ENCODE assay signal across 1 cellular context in the genomic region with DNA sequence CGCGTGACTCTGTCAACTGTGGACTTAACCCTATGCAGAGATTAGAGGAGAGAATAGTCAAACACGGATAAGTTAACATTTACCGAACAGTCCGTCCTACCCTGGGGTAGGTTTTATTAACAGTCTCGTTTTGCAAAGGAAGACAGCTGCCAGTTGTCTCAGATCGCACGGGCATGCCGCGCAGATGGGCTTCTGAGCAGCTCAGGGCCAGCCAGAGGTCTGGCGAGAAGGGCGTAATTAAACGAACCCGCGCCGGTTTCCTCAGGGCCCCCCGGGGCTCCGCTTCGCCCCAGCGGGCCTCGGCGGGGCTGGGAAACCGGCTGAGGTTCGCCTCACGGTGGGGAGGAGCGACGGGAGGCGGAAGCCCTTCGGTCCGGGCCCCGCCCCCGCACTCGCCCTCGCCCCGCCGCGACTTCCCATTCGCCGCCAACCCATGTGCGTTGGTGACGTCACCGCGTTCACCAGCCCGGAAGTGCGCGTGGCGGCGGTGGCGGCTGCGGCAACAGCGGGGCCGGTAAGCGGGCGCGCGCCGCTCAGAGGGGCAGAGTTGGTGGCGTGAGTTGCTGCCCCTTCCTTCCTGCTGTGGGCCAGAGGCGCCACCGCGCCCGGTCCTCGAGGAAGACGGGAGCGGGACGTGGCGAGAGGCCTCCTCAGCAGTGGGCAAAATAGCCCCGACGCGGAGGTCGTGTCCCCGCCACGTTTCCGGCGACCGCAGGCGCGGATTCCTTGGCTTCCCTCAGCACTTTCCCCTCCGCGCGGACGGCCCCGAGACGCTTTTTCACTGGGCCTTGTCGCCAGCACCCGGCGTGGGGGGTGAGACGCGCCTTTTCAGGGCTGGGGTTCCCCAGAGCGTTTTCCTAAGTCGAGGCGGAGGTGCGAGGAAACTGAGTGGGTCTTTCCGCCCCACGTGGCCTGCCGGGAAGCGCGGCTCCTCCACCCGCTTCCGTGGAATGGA.
TF ChIP-seq lines count a peak whose summit lies in the region.

Gene TRNT1 (plus strand): TSS at position 464 of the 955 bp plus-strand sequence. CDS start 2,101 bp downstream, outside the sequence.

TF ChIP-seq in HepG2, 621 proteins besides CTCF, POLR2A, EP300 and RAD21 (continued from another document and continues in another):
- TF ChIP-seq NBN (conservative IDR thresholded peaks at IDR 0.05) = no peak
- 0 out of 2 replicates have a peak, but pooled peaks have one; percentile 26 for TF ChIP-seq ZNF614 (CRISPR knock-in tag; IDR thresholded peaks at IDR 0.05; ENCODE audit: borderline replicate concordance)
- TF ChIP-seq PBX2 (CRISPR knock-in tag; IDR thresholded peaks at IDR 0.05) = no peak
- TF ChIP-seq EZH2 (conservative IDR thresholded peaks at IDR 0.05; ENCODE audit: low read depth, low read length) = no peak
- TF ChIP-seq NFKB2 (CRISPR knock-in tag; IDR thresholded peaks at IDR 0.05; ENCODE audit: borderline replicate concordance) = peak; percentile 81
- TF ChIP-seq SAP130 (CRISPR knock-in tag; IDR thresholded peaks at IDR 0.05; ENCODE audit: low read depth) = peak; percentile 98
- TF ChIP-seq, protein P1, sequence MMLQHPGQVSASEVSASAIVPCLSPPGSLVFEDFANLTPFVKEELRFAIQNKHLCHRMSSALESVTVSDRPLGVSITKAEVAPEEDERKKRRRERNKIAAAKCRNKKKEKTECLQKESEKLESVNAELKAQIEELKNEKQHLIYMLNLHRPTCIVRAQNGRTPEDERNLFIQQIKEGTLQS (CRISPR knock-in tag; IDR thresholded peaks at IDR 0.05) = no peak
- TF ChIP-seq SUZ12 (IDR thresholded peaks at IDR 0.05; ENCODE audit: low read depth, low read length) = no peak
- TF ChIP-seq ZNF83 (CRISPR knock-in tag; IDR thresholded peaks at IDR 0.05; ENCODE audit: borderline replicate concordance) = no peak
- TF ChIP-seq TP53 (CRISPR knock-in tag; conservative IDR thresholded peaks at IDR 0.05) = 0 out of 2 replicates have a peak, but pooled peaks have one; percentile 21
- TF ChIP-seq KMT2B (CRISPR knock-in tag; IDR thresholded peaks at IDR 0.05) = peak; percentile 95
- no peak; the same call in 1 of the 2 replicates for TF ChIP-seq FOXA3 (CRISPR knock-in tag; IDR thresholded peaks at IDR 0.05)
- TF ChIP-seq HES4 (CRISPR knock-in tag; IDR thresholded peaks at IDR 0.05; ENCODE audit: borderline replicate concordance) = peak; percentile 94
- TF ChIP-seq FOXO1 (CRISPR knock-in tag; IDR thresholded peaks at IDR 0.05) = peak; percentile 38; the same call in 1 of the 2 replicates
- TF ChIP-seq IRF9 (CRISPR knock-in tag; IDR thresholded peaks at IDR 0.05; ENCODE audit: borderline replicate concordance) = peak; percentile 87
- TF ChIP-seq ZNF672 (CRISPR knock-in tag; IDR thresholded peaks at IDR 0.05) = 0 out of 2 replicates have a peak, but pooled peaks have one; percentile 40
- TF ChIP-seq ZNF546 (CRISPR knock-in tag; conservative IDR thresholded peaks at IDR 0.05) = peak; percentile 74; the same call in 1 of the 2 replicates
- 0 out of 2 replicates have a peak, but pooled peaks have one; percentile 2 for TF ChIP-seq MYNN (CRISPR knock-in tag; IDR thresholded peaks at IDR 0.05; ENCODE audit: low read depth)
- TF ChIP-seq, protein P2, sequence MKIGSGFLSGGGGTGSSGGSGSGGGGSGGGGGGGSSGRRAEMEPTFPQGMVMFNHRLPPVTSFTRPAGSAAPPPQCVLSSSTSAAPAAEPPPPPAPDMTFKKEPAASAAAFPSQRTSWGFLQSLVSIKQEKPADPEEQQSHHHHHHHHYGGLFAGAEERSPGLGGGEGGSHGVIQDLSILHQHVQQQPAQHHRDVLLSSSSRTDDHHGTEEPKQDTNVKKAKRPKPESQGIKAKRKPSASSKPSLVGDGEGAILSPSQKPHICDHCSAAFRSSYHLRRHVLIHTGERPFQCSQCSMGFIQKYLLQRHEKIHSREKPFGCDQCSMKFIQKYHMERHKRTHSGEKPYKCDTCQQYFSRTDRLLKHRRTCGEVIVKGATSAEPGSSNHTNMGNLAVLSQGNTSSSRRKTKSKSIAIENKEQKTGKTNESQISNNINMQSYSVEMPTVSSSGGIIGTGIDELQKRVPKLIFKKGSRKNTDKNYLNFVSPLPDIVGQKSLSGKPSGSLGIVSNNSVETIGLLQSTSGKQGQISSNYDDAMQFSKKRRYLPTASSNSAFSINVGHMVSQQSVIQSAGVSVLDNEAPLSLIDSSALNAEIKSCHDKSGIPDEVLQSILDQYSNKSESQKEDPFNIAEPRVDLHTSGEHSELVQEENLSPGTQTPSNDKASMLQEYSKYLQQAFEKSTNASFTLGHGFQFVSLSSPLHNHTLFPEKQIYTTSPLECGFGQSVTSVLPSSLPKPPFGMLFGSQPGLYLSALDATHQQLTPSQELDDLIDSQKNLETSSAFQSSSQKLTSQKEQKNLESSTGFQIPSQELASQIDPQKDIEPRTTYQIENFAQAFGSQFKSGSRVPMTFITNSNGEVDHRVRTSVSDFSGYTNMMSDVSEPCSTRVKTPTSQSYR (CRISPR knock-in tag; IDR thresholded peaks at IDR 0.05; ENCODE audit: borderline replicate concordance) = no peak
- TF ChIP-seq NR0B2 (CRISPR knock-in tag; IDR thresholded peaks at IDR 0.05) = peak; percentile 73
- TF ChIP-seq ZBTB7A (CRISPR knock-in tag; IDR thresholded peaks at IDR 0.05) = peak; percentile 47; the same call in 1 of the 2 replicates
- peak; percentile 74 for TF ChIP-seq GABPA (IDR thresholded peaks at IDR 0.05; ENCODE audit: low read depth, low read length)
- TF ChIP-seq GABPA (CRISPR knock-in tag; IDR thresholded peaks at IDR 0.05; ENCODE audit: low read depth) = peak; percentile 73
- no peak for TF ChIP-seq ZMYM3 (CRISPR knock-in tag; IDR thresholded peaks at IDR 0.05)
- TF ChIP-seq CHD4 (IDR thresholded peaks at IDR 0.05; ENCODE audit: borderline replicate concordance, low read length) = no peak
- 0 out of 2 replicates have a peak, but pooled peaks have one; percentile 21 for TF ChIP-seq BCL6 (CRISPR knock-in tag; IDR thresholded peaks at IDR 0.05)
- TF ChIP-seq, protein P3, sequence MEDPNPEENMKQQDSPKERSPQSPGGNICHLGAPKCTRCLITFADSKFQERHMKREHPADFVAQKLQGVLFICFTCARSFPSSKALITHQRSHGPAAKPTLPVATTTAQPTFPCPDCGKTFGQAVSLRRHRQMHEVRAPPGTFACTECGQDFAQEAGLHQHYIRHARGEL (CRISPR knock-in tag; IDR thresholded peaks at IDR 0.05) = no peak
- TF ChIP-seq TCF7L2 (IDR thresholded peaks at IDR 0.05; ENCODE audit: low read depth, low read length) = no peak
- TF ChIP-seq, protein P4, sequence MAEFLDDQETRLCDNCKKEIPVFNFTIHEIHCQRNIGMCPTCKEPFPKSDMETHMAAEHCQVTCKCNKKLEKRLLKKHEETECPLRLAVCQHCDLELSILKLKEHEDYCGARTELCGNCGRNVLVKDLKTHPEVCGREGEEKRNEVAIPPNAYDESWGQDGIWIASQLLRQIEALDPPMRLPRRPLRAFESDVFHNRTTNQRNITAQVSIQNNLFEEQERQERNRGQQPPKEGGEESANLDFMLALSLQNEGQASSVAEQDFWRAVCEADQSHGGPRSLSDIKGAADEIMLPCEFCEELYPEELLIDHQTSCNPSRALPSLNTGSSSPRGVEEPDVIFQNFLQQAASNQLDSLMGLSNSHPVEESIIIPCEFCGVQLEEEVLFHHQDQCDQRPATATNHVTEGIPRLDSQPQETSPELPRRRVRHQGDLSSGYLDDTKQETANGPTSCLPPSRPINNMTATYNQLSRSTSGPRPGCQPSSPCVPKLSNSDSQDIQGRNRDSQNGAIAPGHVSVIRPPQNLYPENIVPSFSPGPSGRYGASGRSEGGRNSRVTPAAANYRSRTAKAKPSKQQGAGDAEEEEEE (CRISPR knock-in tag; IDR thresholded peaks at IDR 0.05; ENCODE audit: borderline replicate concordance) = no peak
- TF ChIP-seq EEA1 (CRISPR knock-in tag; IDR thresholded peaks at IDR 0.05; ENCODE audit: borderline replicate concordance) = no peak
- TF ChIP-seq ZKSCAN5 (CRISPR knock-in tag; IDR thresholded peaks at IDR 0.05) = no peak
- peak; percentile 34 for TF ChIP-seq HNRNPK (IDR thresholded peaks at IDR 0.05; ENCODE audit: low read depth, low read length, poor library complexity, severe bottlenecking)
- TF ChIP-seq ZHX2 (IDR thresholded peaks at IDR 0.05; ENCODE audit: low read depth) = peak; percentile 86
- TF ChIP-seq ZHX2 (CRISPR knock-in tag; IDR thresholded peaks at IDR 0.05; ENCODE audit: borderline replicate concordance) = no peak
- no peak for TF ChIP-seq MATR3 (CRISPR knock-in tag; IDR thresholded peaks at IDR 0.05)
- TF ChIP-seq SCMH1 (CRISPR knock-in tag; IDR thresholded peaks at IDR 0.05; ENCODE audit: borderline replicate concordance) = no peak
- TF ChIP-seq JUN (CRISPR knock-in tag; IDR thresholded peaks at IDR 0.05) = peak; percentile 53; the same call in 1 of the 2 replicates
- TF ChIP-seq NR1H2 (CRISPR knock-in tag; IDR thresholded peaks at IDR 0.05; ENCODE audit: borderline replicate concordance, low read depth) = peak; percentile 11; the same call in 1 of the 2 replicates
- no peak for TF ChIP-seq ZFP36 (IDR thresholded peaks at IDR 0.05; ENCODE audit: borderline replicate concordance, low read depth, low read length, partially characterized antibody)
- TF ChIP-seq NFE2 (CRISPR knock-in tag; IDR thresholded peaks at IDR 0.05) = no peak
- TF ChIP-seq KLF11 (CRISPR knock-in tag; IDR thresholded peaks at IDR 0.05) = no peak
- TF ChIP-seq ELF4 (CRISPR knock-in tag; IDR thresholded peaks at IDR 0.05; ENCODE audit: borderline replicate concordance) = peak; percentile 96
- peak; percentile 68; the same call in 1 of the 2 replicates for TF ChIP-seq SRY (CRISPR knock-in tag; IDR thresholded peaks at IDR 0.05)
- peak; percentile 90; the same call in 1 of the 2 replicates for TF ChIP-seq SNAI1 (CRISPR knock-in tag; IDR thresholded peaks at IDR 0.05; ENCODE audit: borderline replicate concordance)
- TF ChIP-seq RBM39 (IDR thresholded peaks at IDR 0.05; ENCODE audit: low read depth, low read length, poor library complexity, severe bottlenecking) = peak; percentile 82
- TF ChIP-seq, protein P5, sequence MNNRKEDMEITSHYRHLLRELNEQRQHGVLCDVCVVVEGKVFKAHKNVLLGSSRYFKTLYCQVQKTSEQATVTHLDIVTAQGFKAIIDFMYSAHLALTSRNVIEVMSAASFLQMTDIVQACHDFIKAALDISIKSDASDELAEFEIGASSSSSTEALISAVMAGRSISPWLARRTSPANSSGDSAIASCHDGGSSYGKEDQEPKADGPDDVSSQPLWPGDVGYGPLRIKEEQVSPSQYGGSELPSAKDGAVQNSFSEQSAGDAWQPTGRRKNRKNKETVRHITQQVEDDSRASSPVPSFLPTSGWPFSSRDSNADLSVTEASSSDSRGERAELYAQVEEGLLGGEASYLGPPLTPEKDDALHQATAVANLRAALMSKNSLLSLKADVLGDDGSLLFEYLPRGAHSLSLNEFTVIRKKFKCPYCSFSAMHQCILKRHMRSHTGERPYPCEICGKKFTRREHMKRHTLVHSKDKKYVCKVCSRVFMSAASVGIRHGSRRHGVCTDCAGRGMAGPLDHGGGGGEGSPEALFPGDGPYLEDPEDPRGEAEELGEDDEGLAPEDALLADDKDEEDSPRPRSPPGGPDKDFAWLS (CRISPR knock-in tag; IDR thresholded peaks at IDR 0.05; ENCODE audit: borderline replicate concordance) = no peak
